In genomic region chr2:38702413-38702812, GRCh38 we compare ENCODE assay signal across 12 cellular contexts. TPM values are rescaled to one million over a fixed set of nuclear protein-coding genes. Genes with fewer than 3 reads are reported as not detected.
DNase-seq lines count a peak whose midpoint lies in the region; ATAC-seq lines count a peak whose summit lies in the region.
"Had no signal": no experiment of that assay in that cellular context is flagged by ENCODE, and none has a peak within 500 bp of the region (broad histone marks: within the 10 kb centered on the region; RNA-seq: fewer than 3 reads in every experiment).

No MANE protein-coding gene starts in this region.

- intact Hi-C loops in CD4-positive, alpha-beta memory T cell (cut with micrococcal nuclease), result no loop called here
- intact Hi-C loops in right cardiac atrium (cut with DNase I), result no loop called here

- H3K18ac ChIP-seq in mesenchymal stem cell (ENCODE audit: low read depth in 1 of 2, low read length in 2 of 2), result no peak overlapping the region

- H4K8ac ChIP-seq in mesenchymal stem cell (ENCODE audit: low read length), result no peak overlapping the region

- POLR2A ChIA-PET in CD4-positive, alpha-beta memory T cell (lab: Charles Lee; ENCODE audit: partially characterized antibody), result interaction anchor here (0.8 to 8.1 kb wide), 3 partner anchors 11 to 101 kb away, joined by 3 to 71 read pairs (median 7); partner anchors contain the start of gene HNRNPLL

- H3K36me3 ChIP-seq in CD4-positive, alpha-beta memory T cell (ENCODE audit: insufficient read depth, low read length), result no peaks in the 10 kb centered on the region
- peaks cover 0 to 3% of the 10 kb centered on the region in 2 experiments for H3K36me3 ChIP-seq in mesenchymal stem cell (ENCODE audit: control insufficient read depth in 1 of 2, insufficient read depth in 2 of 2, low read depth in 1 of 2, low read length in 2 of 2)

- H3K27ac Mint-ChIP-seq in CD4-positive, alpha-beta memory T cell, result peak overlapping the region; percentile 84 to 97 (median 94)

- peak overlapping the region in 6 of 8 donors; percentile 51 to 71 (median 64) for H3K4me3 Mint-ChIP-seq in CD4-positive, alpha-beta memory T cell
- H3K4me3 Mint-ChIP-seq: neural crest cell had no signal

- WGBS in mesenchymal stem cell, result no CpG with 5 or more reads among the region's 1 CpG
- WGBS in right cardiac atrium, result 51% methylated on average over 1 of the region's 1 CpG

- no peak overlapping the region for H2BK12ac ChIP-seq in mesenchymal stem cell (ENCODE audit: low read length in 2 of 2)

- H3K9me3 ChIP-seq in CD4-positive, alpha-beta memory T cell (ENCODE audit: control insufficient read depth in 1 of 2, low read length in 2 of 2), result no peaks in the 10 kb centered on the region
- no peaks in the 10 kb centered on the region for H3K9me3 ChIP-seq in mesenchymal stem cell (ENCODE audit: control insufficient read depth, low read length)
- H3K9me3 ChIP-seq in right cardiac atrium (ENCODE audit: control insufficient read depth, low read length), result no peaks in the 10 kb centered on the region

- no peak for DNase-seq in CD4-positive, alpha-beta memory T cell
- peak; percentile 72 for DNase-seq in HS-27A (ENCODE audit: low read depth)
- DNase-seq in amniotic stem cell (lab: John Stamatoyannopoulos, UW), result peak; percentile 91
- DNase-seq in mesenchymal stem cell, result peak; percentile 94
- DNase-seq in right cardiac atrium, result no peak
- DNase-seq: activated CD4-positive, CD25-positive, alpha-beta regulatory T cell treated with anti-CD3 and anti-CD28 coated beads, Interleukin-2, amount 50 U/mL, for 72 hours; hypothalamus; NCI-H2081 treated with DMSO at 0.1 percent for 48 hours; stimulated activated CD4-positive, alpha-beta T cell treated with anti-CD3 and anti-CD28 coated beads, Interleukin-2, amount 100 ng/mL, for 24 hours had no signal

- H2BK5ac ChIP-seq in mesenchymal stem cell (ENCODE audit: low read depth, low read length, poor library complexity, severe bottlenecking), result no peak overlapping the region

- H3K27me3 ChIP-seq in CD4-positive, alpha-beta memory T cell (ENCODE audit: insufficient read depth, low read length), result no peaks in the 10 kb centered on the region
- H3K27me3 ChIP-seq in mesenchymal stem cell (ENCODE audit: control insufficient read depth in 1 of 2, insufficient read depth in 1 of 2, low read length in 2 of 2) (no peaks in the 10 kb centered on the region), right cardiac atrium (ENCODE audit: control insufficient read depth, insufficient read depth) (no peaks in the 10 kb centered on the region)

- peaks cover 88% of the 10 kb centered on the region for H3K4me1 ChIP-seq in CD4-positive, alpha-beta memory T cell (ENCODE audit: insufficient read depth, low read length)
- H3K4me1 ChIP-seq in mesenchymal stem cell (ENCODE audit: control insufficient read depth, insufficient read depth, low read depth, low read length), result peaks cover 8% of the 10 kb centered on the region
- no peaks in the 10 kb centered on the region for H3K4me1 ChIP-seq in right cardiac atrium (ENCODE audit: control insufficient read depth, insufficient read depth, low read length)

- no peak overlapping the region for H2BK120ac ChIP-seq in mesenchymal stem cell (ENCODE audit: low read depth, low read length)

- H4K91ac ChIP-seq in mesenchymal stem cell (ENCODE audit: low read length), result no peak overlapping the region

- H2AFZ ChIP-seq in mesenchymal stem cell (ENCODE audit: low read depth, low read length), result no peak overlapping the region

- H3K36me3 Mint-ChIP-seq in CD4-positive, alpha-beta memory T cell, result peaks cover 30 to 41% of the 10 kb centered on the region in 2 donors

- ATAC-seq in right cardiac atrium, result no peak
- no peak for ATAC-seq in GM19023 (IDR thresholded peaks at IDR 0.05; ENCODE audit: unreplicated experiment)
- ATAC-seq in GM18873 (IDR thresholded peaks at IDR 0.05; ENCODE audit: low FRiP score, unreplicated experiment), result no peak

- peak overlapping the region; percentile 41 for H3K27ac ChIP-seq in CD4-positive, alpha-beta memory T cell (ENCODE audit: low read depth, low read length)
- H3K27ac ChIP-seq in mesenchymal stem cell (ENCODE audit: low read length, poor library complexity, severe bottlenecking) (peak overlapping the region; percentile 64), right cardiac atrium (ENCODE audit: low read length) (no peak overlapping the region)

- CTCF ChIA-PET in CD4-positive, alpha-beta memory T cell (lab: Charles Lee; ENCODE audit: partially characterized antibody), result interaction anchor here (0.6 to 2.5 kb wide), 4 partner anchors 20 to 166 kb away, joined by 3 to 9 read pairs (median 4); no protein-coding TSS in a partner anchor

- H3K23ac ChIP-seq in mesenchymal stem cell (ENCODE audit: low read length in 2 of 2), result no peak overlapping the region

- no peak overlapping the region for H3K4me2 ChIP-seq in mesenchymal stem cell (ENCODE audit: low read length, poor library complexity, severe bottlenecking)

- H3K9me3 Mint-ChIP-seq in CD4-positive, alpha-beta memory T cell, result peaks cover 0 to 7% (median 0%) of the 10 kb centered on the region in 8 donors
- H3K9me3 Mint-ChIP-seq: neural crest cell had no signal

- no peak overlapping the region for H2AK5ac ChIP-seq in mesenchymal stem cell (ENCODE audit: low read length, severe bottlenecking)

- H3K4me3 ChIP-seq in CD4-positive, alpha-beta memory T cell (ENCODE audit: low read length in 2 of 2), result no peak overlapping the region
- no peak overlapping the region for H3K4me3 ChIP-seq in mesenchymal stem cell (ENCODE audit: insufficient read depth in 1 of 2, low read depth in 1 of 2, low read length in 2 of 2)
- H3K4me3 ChIP-seq in right cardiac atrium (ENCODE audit: low read length), result no peak overlapping the region

- peak overlapping the region; percentile 73 for H3K9ac ChIP-seq in mesenchymal stem cell (ENCODE audit: low read length)

- no peak overlapping the region for H3K4ac ChIP-seq in mesenchymal stem cell (ENCODE audit: low read depth in 1 of 2, low read length in 2 of 2)

- H3K79me1 ChIP-seq in mesenchymal stem cell (replicated peaks; ENCODE audit: low read length, poor library complexity, severe bottlenecking), result no peaks in the 10 kb centered on the region

- H3K14ac ChIP-seq in mesenchymal stem cell (ENCODE audit: low read length in 2 of 2), result no peak overlapping the region

- H3K4me1 Mint-ChIP-seq in CD4-positive, alpha-beta memory T cell, result peaks cover 45 to 77% (median 62%) of the 10 kb centered on the region in 4 donors

- H3K27me3 Mint-ChIP-seq in CD4-positive, alpha-beta memory T cell, result no peaks in the 10 kb centered on the region

- H2BK15ac ChIP-seq in mesenchymal stem cell (ENCODE audit: low read depth, poor library complexity, severe bottlenecking), result no peak overlapping the region

RNA-seq across cellular contexts. Expression of gene GALM, which starts 36.5 kb away (rescaled TPM):
- total RNA-seq in CD4-positive, alpha-beta memory T cell, result 10 to 100 TPM; 35.5 to 35.8 TPM
- polyA plus RNA-seq in CD4-positive, alpha-beta memory T cell, result 10 to 100 TPM; 51.2 to 60.4 TPM
- polyA plus RNA-seq in mesenchymal stem cell (2013, experiment 1 of 2), result 10.1 TPM
- polyA plus RNA-seq in mesenchymal stem cell (2013, experiment 2 of 2), result 10.3 TPM
- total RNA-seq in right cardiac atrium, result 10 to 100 TPM; 11.4 to 23.0 (median 19.8) TPM
- polyA plus RNA-seq in right cardiac atrium, result 13.5 TPM

RNA-seq across cellular contexts. Expression of gene SRSF7, which starts 48.7 kb away (rescaled TPM):
- 100 to 1,000 TPM; 314 to 333 TPM for total RNA-seq in CD4-positive, alpha-beta memory T cell
- 100 to 1,000 TPM; 177 to 202 TPM for polyA plus RNA-seq in CD4-positive, alpha-beta memory T cell
- polyA plus RNA-seq in mesenchymal stem cell (2013, experiment 1 of 2), result 99.0 TPM
- 108 TPM for polyA plus RNA-seq in mesenchymal stem cell (2013, experiment 2 of 2)
- 10 to 100 TPM; 51.4 to 87.1 (median 64.6) TPM for total RNA-seq in right cardiac atrium
- 51.1 TPM for polyA plus RNA-seq in right cardiac atrium

Comparison
In these comparisons a context has a peak if more than half of its experiments do, and no peak if none do; other contexts are left out.
1. DNase-seq: peak in HS-27A (single experiment), amniotic stem cell (single experiment) and mesenchymal stem cell (single experiment); none in CD4-positive, alpha-beta memory T cell (0 of 5) and right cardiac atrium (0 of 3).